1 cellular context compared by ENCODE assay signal in genomic region chr18:48909721-48910120, GRCh38.
TF ChIP-seq lines count a peak whose summit lies in the region.

No MANE protein-coding gene starts in this region.

TF ChIP-seq in IMR-90, 13 proteins besides CTCF, POLR2A, EP300 and RAD21 (continued from another document):
- no peak for TF ChIP-seq USF2 (IDR thresholded peaks at IDR 0.05; ENCODE audit: low read depth, low read length)
- TF ChIP-seq BHLHE40 (IDR thresholded peaks at IDR 0.05; ENCODE audit: low read depth, low read length), result no peak
- TF ChIP-seq RCOR1 (IDR thresholded peaks at IDR 0.05; ENCODE audit: insufficient replicate concordance, low read length), result no peak
